1 cellular context compared by ENCODE assay signal in genomic region chr11:16169946-16170345, GRCh38.
TF ChIP-seq lines count a peak whose summit lies in the region.

No MANE protein-coding gene starts in this region.

TF ChIP-seq in SK-N-SH treated with all-trans-retinoic acid at 6 μM for 48 hours, 23 proteins besides CTCF, POLR2A, EP300 and RAD21 (continued from another document):
- no peak for TF ChIP-seq CREB5 (CRISPR knock-in tag; IDR thresholded peaks at IDR 0.05; ENCODE audit: low read depth)
- no peak for TF ChIP-seq ZFP3 (CRISPR knock-in tag; IDR thresholded peaks at IDR 0.05)
- TF ChIP-seq BACH2 (CRISPR knock-in tag; IDR thresholded peaks at IDR 0.05; ENCODE audit: borderline replicate concordance) = no peak
- no peak for TF ChIP-seq ZFP30 (CRISPR knock-in tag; IDR thresholded peaks at IDR 0.05)
- no peak for TF ChIP-seq CSRNP3 (CRISPR knock-in tag; IDR thresholded peaks at IDR 0.05)
- TF ChIP-seq CSDC2 (CRISPR knock-in tag; IDR thresholded peaks at IDR 0.05) = no peak
- TF ChIP-seq PPARA (CRISPR knock-in tag; IDR thresholded peaks at IDR 0.05; ENCODE audit: borderline replicate concordance) = no peak
